Comparison of ENCODE assay signal across 8 cellular contexts in genomic region chr16:67191995-67192681, GRCh38. TPM values are rescaled to one million over a fixed set of nuclear protein-coding genes. Genes with fewer than 3 reads are reported as not detected.
A peak's percentile ranks its signal among the peaks of the same experiment; 100 is the strongest.
DNase-seq lines count a peak whose midpoint lies in the region; ATAC-seq, FAIRE-seq and TF ChIP-seq lines count a peak whose summit lies in the region.

Gene E2F4 (plus strand): TSS chr16:67192155. CDS start chr16:67192228, 73 bp downstream.

- TF ChIP-seq CTCF in A549 (IDR thresholded peaks at IDR 0.05) (no peak), WERI-Rb-1 (IDR thresholded peaks at IDR 0.05; ENCODE audit: low read depth, low read length) (no peak), breast epithelium (IDR thresholded peaks at IDR 0.05) (no peak), smooth muscle cell (IDR thresholded peaks at IDR 0.05; ENCODE audit: borderline replicate concordance, insufficient read depth, poor library complexity, severe bottlenecking) (no peak)

- no peak for TF ChIP-seq RAD21 in A549 (conservative IDR thresholded peaks at IDR 0.05 in 1 of 2, IDR thresholded peaks at IDR 0.05 in 1 of 2)

- POLR2A ChIA-PET in A549 (lab: Yijun Ruan, JAX), result interaction anchor here (0.8 to 1.8 kb wide), 2 partner anchors 35 to 52 kb away, joined by 3 to 6 read pairs; partner anchors contain the start of gene TMEM208

- WGBS in A549 (ENCODE audit: missing lambda C conversion rate), result under 1% methylated on average over 42 of the region's 54 CpGs
- WGBS in smooth muscle cell (ENCODE audit: low lambda C conversion rate), result under 1% methylated on average over 52 of the region's 54 CpGs

- no peak for FAIRE-seq in A549 (lab: Jason Lieb, UNC)

- H3K4me1 ChIP-seq in A549 (peaks cover 16% of the 10 kb centered on the region), breast epithelium (peaks cover 5 to 15% of the 10 kb centered on the region in 2 donors), smooth muscle cell (ENCODE audit: low read depth) (peaks cover 18% of the 10 kb centered on the region)

- peaks cover 27% of the 10 kb centered on the region for H3K79me2 ChIP-seq in smooth muscle cell (ENCODE audit: low read depth)

- peak; percentile 90 to 92 for DNase-seq in A549 (ENCODE audit: low read depth in 1 of 2, low spot score in 1 of 2)
- peak; percentile 74 for DNase-seq in NCI-H2196 (lab: John Stamatoyannopoulos, UW; ENCODE audit: unreplicated experiment)
- DNase-seq in WERI-Rb-1, result peak; percentile 86
- peak; percentile 85 to 90 for DNase-seq in breast epithelium (ENCODE audit: low spot score in 2 of 2)
- peak; percentile 88 for DNase-seq in iPS-NIHi7 (ENCODE audit: extremely low spot score)
- DNase-seq in smooth muscle cell (lab: John Stamatoyannopoulos, UW; ENCODE audit: unreplicated experiment), result peak; percentile 53

- peak within 1 kb of the TSS; percentile 97 for H3K27ac ChIP-seq in A549
- peak within 1 kb of the TSS; percentile 84 for H3K27ac ChIP-seq in WERI-Rb-1
- peak within 1 kb of the TSS; percentile 69 to 70 for H3K27ac ChIP-seq in breast epithelium
- peak within 1 kb of the TSS; percentile 43 for H3K27ac ChIP-seq in smooth muscle cell (ENCODE audit: low read depth)

- H3K27me3 ChIP-seq in WERI-Rb-1 (ENCODE audit: insufficient read depth, low read depth, severe bottlenecking), result no peaks in the 10 kb centered on the region
- no peaks in the 10 kb centered on the region for H3K27me3 ChIP-seq in breast epithelium
- no peaks in the 10 kb centered on the region for H3K27me3 ChIP-seq in smooth muscle cell (ENCODE audit: low read depth)

- H3K4me2 ChIP-seq in A549 (peak within 1 kb of the TSS; percentile 82), smooth muscle cell (peak within 1 kb of the TSS; percentile 100)

- peaks cover 5% of the 10 kb centered on the region for H3F3A ChIP-seq in smooth muscle cell (ENCODE audit: low read depth)

- no peak for TF ChIP-seq EP300 in A549 (IDR thresholded peaks at IDR 0.05)

- ATAC-seq in A549, result peak; percentile 96 to 98
- peak; percentile 88 for ATAC-seq in GM18520 (IDR thresholded peaks at IDR 0.05; ENCODE audit: unreplicated experiment)
- peak; percentile 61 for ATAC-seq in HG03060 (IDR thresholded peaks at IDR 0.05; ENCODE audit: low read depth, unreplicated experiment)

- peaks cover 47% of the 10 kb centered on the region for H3K36me3 ChIP-seq in WERI-Rb-1
- H3K36me3 ChIP-seq in breast epithelium, result no peaks in the 10 kb centered on the region
- no peaks in the 10 kb centered on the region for H3K36me3 ChIP-seq in smooth muscle cell (ENCODE audit: low read depth)

- peak within 1 kb of the TSS; percentile 95 for H3K4me3 ChIP-seq in A549
- H3K4me3 ChIP-seq in WERI-Rb-1 (ENCODE audit: low read depth, low read length), result peak within 1 kb of the TSS; percentile 97
- H3K4me3 ChIP-seq in breast epithelium, result peak within 1 kb of the TSS; percentile 85 to 94 (median 93)
- peak within 1 kb of the TSS; percentile 94 for H3K4me3 ChIP-seq in smooth muscle cell

- CTCF ChIA-PET in A549 (lab: Yijun Ruan, JAX), result interaction anchor here (0.6 to 10.3 kb wide), 7 partner anchors 12 to 274 kb away, joined by 3 to 105 read pairs (median 4); no protein-coding TSS in a partner anchor

- intact Hi-C loops in breast epithelium (cut with DNase I; ENCODE audit: low total_unique reads), result no loop called here

- H3K9me3 ChIP-seq in A549 (no peaks in the 10 kb centered on the region), WERI-Rb-1 (ENCODE audit: severe bottlenecking) (no peaks in the 10 kb centered on the region), breast epithelium (no peaks in the 10 kb centered on the region), smooth muscle cell (replicated peaks; ENCODE audit: low read depth) (no peaks in the 10 kb centered on the region)

- H4K20me1 ChIP-seq in smooth muscle cell (ENCODE audit: low read depth), result peaks cover 32% of the 10 kb centered on the region

- peak within 1 kb of the TSS; percentile 44 for H2AFZ ChIP-seq in smooth muscle cell (ENCODE audit: low read depth)

- TF ChIP-seq POLR2A in A549 (IDR thresholded peaks at IDR 0.05; ENCODE audit: low read length) (peak; percentile 71), breast epithelium (IDR thresholded peaks at IDR 0.05) (no peak)

- peak within 1 kb of the TSS; percentile 92 for H3K9ac ChIP-seq in smooth muscle cell (ENCODE audit: low read depth)

TF ChIP-seq in A549, 52 proteins besides CTCF, POLR2A, EP300 and RAD21 (continues in another document):
- TF ChIP-seq HOXB5 (CRISPR knock-in tag; IDR thresholded peaks at IDR 0.05) (no peak), RFX5 (IDR thresholded peaks at IDR 0.05) (no peak), FOSL2 (IDR thresholded peaks at IDR 0.05) (no peak), FOSL2 (CRISPR knock-in tag; IDR thresholded peaks at IDR 0.05) (0 out of 2 replicates have a peak, but pooled peaks have one; percentile 5), ATOH8 (CRISPR knock-in tag; IDR thresholded peaks at IDR 0.05; ENCODE audit: low read depth) (no peak), PBX3 (IDR thresholded peaks at IDR 0.05) (0 out of 2 replicates have a peak, but pooled peaks have one; percentile 7), KDM5A (IDR thresholded peaks at IDR 0.05) (peak; percentile 77), BCL3 (IDR thresholded peaks at IDR 0.05) (peak; percentile 89), JUN (IDR thresholded peaks at IDR 0.05) (peak; percentile 38 to 94), REST (IDR thresholded peaks at IDR 0.05) (peak; percentile 35; the same call in 1 of the 2 replicates), MYC (IDR thresholded peaks at IDR 0.05; ENCODE audit: borderline replicate concordance, low read length) (peak; percentile 70), BHLHE40 (IDR thresholded peaks at IDR 0.05; ENCODE audit: low read depth, low read length) (peak; percentile 75)

RNA-seq across cellular contexts. Expression of gene E2F4, which starts in this region (rescaled TPM):
- 65.1 and 71.8 TPM in 2 replicates for polyA plus RNA-seq in A549 (2011; rRNA removed)
- 128 and 154 TPM in 2 replicates for polyA plus RNA-seq in A549 (2012; cell fraction: cytosol; rRNA removed)
- polyA plus RNA-seq in A549 (2012; cell fraction: nucleus; rRNA removed), result 347 and 361 TPM in 2 replicates
- 66.0 to 69.6 TPM (median 66.6 TPM) in 3 replicates for polyA plus RNA-seq in A549 (2017; fragmentation: RNase III; extraction: RNeasy Plus Mini Kit Qiagen cat#74134 plus additional on column Dnase treatment)
- 106 and 115 TPM in 2 replicates for polyA minus RNA-seq in A549 (2011; rRNA and poly(A)+ RNA removed)
- total RNA-seq in breast epithelium, result 10 to 100 TPM; 74.1 to 86.9 (median 76.1) TPM
- 50.1 and 53.8 TPM in 2 replicates for total RNA-seq in smooth muscle cell
- 49.9 and 60.9 TPM in 2 replicates for polyA plus RNA-seq in smooth muscle cell

Comparison
In these comparisons a context has a peak if more than half of its experiments do, and no peak if none do; other contexts are left out.
1. Peak in every context shown above with its lines: DNase-seq, ATAC-seq, H3K4me3 ChIP-seq and H3K27ac ChIP-seq.
2. H3K27ac ChIP-seq: peak in every context shown above with its lines; median percentile 97 in A549; 84 in WERI-Rb-1; 70 in breast epithelium; 43 in smooth muscle cell.